8 cellular contexts compared by ENCODE assay signal in the genomic region with DNA sequence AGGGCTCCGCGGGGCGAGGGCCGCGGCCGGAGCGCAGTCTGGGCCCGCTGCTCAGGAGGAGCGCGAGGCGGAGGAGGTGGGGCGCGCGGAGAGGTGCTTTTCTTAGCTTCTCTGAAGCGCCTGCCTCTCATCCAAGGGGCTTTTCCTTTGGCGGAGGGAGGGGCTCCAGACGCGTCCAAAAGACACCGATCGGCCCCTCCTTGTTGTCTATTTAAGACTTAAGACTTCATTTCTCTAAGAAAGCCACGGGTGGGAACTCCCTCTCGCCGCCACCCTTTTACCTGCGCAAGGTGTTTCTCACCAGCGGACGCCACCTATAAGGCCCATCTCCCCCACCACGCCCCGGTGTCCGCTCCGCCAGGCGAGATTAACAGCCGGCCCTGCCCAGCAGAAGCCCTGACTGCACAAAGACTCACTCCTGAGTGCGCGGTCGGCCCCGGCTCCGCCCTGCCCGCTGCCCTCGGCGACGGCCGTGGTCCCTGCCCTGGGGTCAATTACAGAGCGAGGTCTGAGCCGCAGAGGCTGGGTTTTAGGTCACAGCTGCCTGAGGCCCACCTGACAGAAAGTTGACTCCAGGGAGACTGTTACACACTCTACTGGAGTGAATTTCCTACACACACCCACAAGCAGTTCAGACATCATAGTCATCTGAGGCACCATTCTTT. TPM values are rescaled to one million over a fixed set of nuclear protein-coding genes. Genes with fewer than 3 reads are reported as not detected.
DNase-seq lines count a peak whose midpoint lies in the region; ATAC-seq, FAIRE-seq and TF ChIP-seq lines count a peak whose summit lies in the region.

A gene (minus strand): TSS at position 402 of the 665 bp plus-strand sequence. CDS start 450 bp downstream, outside the sequence.

- H3K4me1 ChIP-seq in psoas muscle = no peaks in the 10 kb centered on the region

- TF ChIP-seq CTCF in GM13976 (IDR thresholded peaks at IDR 0.05; ENCODE audit: borderline replicate concordance, control extremely low read depth, extremely low read depth, insufficient read depth, missing control alignments) (no peak), psoas muscle (IDR thresholded peaks at IDR 0.05) (no peak)

- 4 to 5% (median 4%) methylated on average over 41 to 44 of the region's 44 CpGs for WGBS in psoas muscle, 3 donors

- no peaks in the 10 kb centered on the region for H3K36me3 ChIP-seq in psoas muscle (ENCODE audit: insufficient read depth in 1 of 2, low read depth in 1 of 2)

- peak within 1 kb of the TSS; percentile 57 for H3K4me3 ChIP-seq in psoas muscle

- ATAC-seq in left ventricle myocardium superior = peak; percentile 59
- ATAC-seq in psoas muscle = peak in 2 of 4 donors; percentile 32 to 43

- no peak for TF ChIP-seq POLR2A in GM12892 (IDR thresholded peaks at IDR 0.05; ENCODE audit: low read depth, low read length)

- intact Hi-C loops in left ventricle myocardium superior (cut with micrococcal nuclease) = no loop called here
- intact Hi-C loops in psoas muscle (cut with DNase I) = no loop called here

- H3K9me3 ChIP-seq in psoas muscle = peaks cover 4% of the 10 kb centered on the region

- no peak for FAIRE-seq in GM12892 (lab: Jason Lieb, UNC)

- in situ Hi-C loops in GM13976 (cut with MboI; ENCODE audit: low sequenced_read_pairs, unreplicated experiment) = no loop called here

- no peak within 1 kb of the TSS for H3K27ac ChIP-seq in psoas muscle

- DNase-seq in GM13976 (ENCODE audit: low spot score) (peak; percentile 38), SW480 (ENCODE audit: low spot score) (peak; percentile 29), left ventricle myocardium superior (peak; percentile 64), psoas muscle (peak; percentile 17 to 47), GM12892 (ENCODE audit: insufficient read length) (no peak), cortex of kidney (lab: John Stamatoyannopoulos, UW) (no peak), NCI-H446 treated with DMSO at 0.1 percent for 48 hours (lab: John Stamatoyannopoulos, UW) (no peak)
- no peak for DNase-seq in activated CD4-positive, CD25-positive, alpha-beta regulatory T cell treated with anti-CD3 and anti-CD28 coated beads, Interleukin-2, amount 50 U/mL, for 72 hours

- peaks cover 0 to 31% (median 7%) of the 10 kb centered on the region in 3 donors for H3K27me3 ChIP-seq in psoas muscle (ENCODE audit: insufficient read depth in 3 of 3, low read length in 2 of 3)

RNA-seq across cellular contexts. Expression of the gene that starts here (rescaled TPM):
- total RNA-seq in left ventricle myocardium superior (34.1 TPM), psoas muscle (1 to 10 TPM in 2 of 4 donors, under 1 TPM in 2; 0.66 to 2.4 (median 0.99) TPM)
- under 1 TPM; 0.11 to 0.21 (median 0.18) TPM for polyA plus RNA-seq in psoas muscle
- polyA plus RNA-seq in GM12892 (2012; ENCODE audit: missing spikeins) = 0.64 TPM

Comparison
In these comparisons a context has a peak if more than half of its experiments do, and no peak if none do; other contexts are left out.
1. RNA of the gene that starts here (total RNA-seq): 34.1 TPM in left ventricle myocardium superior (single experiment); 0.66 to 2.4 TPM in psoas muscle; every median in the first group is over 10 times any median in the second.
2. DNase-seq: peak in GM13976 (single experiment), SW480 (single experiment), left ventricle myocardium superior (single experiment) and psoas muscle (2 of 2); none in activated CD4-positive, CD25-positive, alpha-beta regulatory T cell treated with anti-CD3 and anti-CD28 coated beads, Interleukin-2, amount 50 U/mL, for 72 hours (single experiment), GM12892 (single experiment), cortex of kidney (single experiment) and NCI-H446 treated with DMSO at 0.1 percent for 48 hours (single experiment).